In the genomic region with DNA sequence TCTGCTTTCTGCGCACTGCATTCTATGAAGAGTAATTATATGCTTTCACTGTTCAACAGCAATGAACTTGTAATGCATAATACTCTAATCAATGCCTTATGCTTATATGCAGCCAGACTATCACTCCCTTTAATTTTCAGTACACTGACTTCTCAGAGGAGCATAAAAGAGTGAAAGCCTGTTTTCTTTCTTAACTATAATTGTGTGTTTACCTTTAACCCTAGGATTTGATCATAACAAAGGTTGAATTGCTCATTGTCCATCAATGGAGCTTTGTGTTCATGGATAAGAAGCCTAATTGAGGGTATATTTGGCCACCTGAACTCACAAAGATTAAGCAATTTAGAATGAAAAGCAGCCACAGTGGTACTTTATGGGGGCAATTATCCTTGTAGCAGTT, we compare ENCODE assay signal across 14 cellular contexts.
"Had no signal": no experiment of that assay in that cellular context is flagged by ENCODE, and none has a peak within 500 bp of the region (broad histone marks: within the 10 kb centered on the region; RNA-seq: fewer than 3 reads in every experiment).

No MANE protein-coding gene starts in this region.

- DNase-seq: activated CD4-positive, alpha-beta T cell treated with anti-CD3 and anti-CD28 coated beads for 48 hours; activated CD8-positive, alpha-beta memory T cell treated with anti-CD3 and anti-CD28 coated beads, Interleukin-2, amount 50 U/mL, for 48 hours; activated CD8-positive, alpha-beta T cell treated with anti-CD3 and anti-CD28 coated beads, Interleukin-2, amount 10 ng/mL, durations not matched to agents 7 days and 5 days; activated naive CD4-positive, alpha-beta T cell treated with anti-CD3 and anti-CD28 coated beads for 36 hours; esophagus squamous epithelium; foreskin fibroblast; immature natural killer cell; lower lobe of right lung; posterior cingulate gyrus; thyroid gland; uterus; WERI-Rb-1 had no signal

- H3K4me3 Mint-ChIP-seq: activated CD8-positive, alpha-beta T cell treated with anti-CD3 and anti-CD28 coated beads, Interleukin-2, amount 10 ng/mL, durations not matched to agents 7 days and 5 days; activated naive CD4-positive, alpha-beta T cell treated with anti-CD3 and anti-CD28 coated beads for 36 hours; immature natural killer cell; mesothelial cell of epicardium; stimulated activated effector memory CD8-positive, alpha-beta T cell treated with anti-CD3 and anti-CD28 coated beads, Interleukin-12 subunit alpha, Interleukin-12 subunit beta, amount 100 ng/mL, for 72 hours had no signal

- H3K4me1 Mint-ChIP-seq: immature natural killer cell; stimulated activated effector memory CD8-positive, alpha-beta T cell treated with anti-CD3 and anti-CD28 coated beads, Interleukin-12 subunit alpha, Interleukin-12 subunit beta, amount 100 ng/mL, for 72 hours had no signal

- H3K27ac Mint-ChIP-seq: activated CD8-positive, alpha-beta T cell treated with anti-CD3 and anti-CD28 coated beads, Interleukin-2, amount 10 ng/mL, durations not matched to agents 7 days and 5 days; activated naive CD4-positive, alpha-beta T cell treated with anti-CD3 and anti-CD28 coated beads for 36 hours; immature natural killer cell; mesothelial cell of epicardium; stimulated activated effector memory CD8-positive, alpha-beta T cell treated with anti-CD3 and anti-CD28 coated beads, Interleukin-12 subunit alpha, Interleukin-12 subunit beta, amount 100 ng/mL, for 72 hours had no signal

- ATAC-seq: activated CD8-positive, alpha-beta T cell treated with anti-CD3 and anti-CD28 coated beads, Interleukin-2, amount 10 ng/mL, durations not matched to agents 7 days and 5 days; lower lobe of right lung; stimulated activated effector memory CD8-positive, alpha-beta T cell treated with anti-CD3 and anti-CD28 coated beads, Interleukin-12 subunit alpha, Interleukin-12 subunit beta, amount 100 ng/mL, for 72 hours had no signal

- H3K36me3 Mint-ChIP-seq: immature natural killer cell; mesothelial cell of epicardium; stimulated activated effector memory CD8-positive, alpha-beta T cell treated with anti-CD3 and anti-CD28 coated beads, Interleukin-12 subunit alpha, Interleukin-12 subunit beta, amount 100 ng/mL, for 72 hours had no signal
